In the genomic region with DNA sequence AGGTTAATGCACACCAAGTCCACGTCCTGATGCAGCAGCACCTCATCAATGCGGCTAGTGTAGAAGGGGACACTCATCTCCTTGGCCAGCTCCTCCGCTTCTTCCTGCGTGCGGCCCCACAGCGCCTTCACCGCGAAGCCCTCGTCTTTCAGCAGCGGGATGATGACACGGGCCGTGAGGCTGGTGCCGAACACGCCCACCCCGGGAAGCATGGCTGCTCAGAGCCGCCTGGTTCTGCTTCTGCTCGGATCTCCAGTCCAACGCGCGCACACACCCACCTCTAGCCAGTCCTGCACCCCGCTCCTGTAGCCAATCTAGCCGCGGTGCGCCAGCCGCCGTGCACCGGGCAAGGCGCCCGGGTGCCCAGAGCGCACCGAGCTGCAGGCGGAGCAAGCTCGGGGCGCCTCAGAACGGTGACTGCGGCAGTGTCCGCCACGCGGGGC, we compare ENCODE assay signal across 1 cellular context.
TF ChIP-seq lines count a peak whose summit lies in the region.

No MANE protein-coding gene starts in this region.

TF ChIP-seq in K562, 482 proteins besides CTCF, POLR2A, EP300 and RAD21 (continued from another document and continues in another):
- TF ChIP-seq, protein P1, sequence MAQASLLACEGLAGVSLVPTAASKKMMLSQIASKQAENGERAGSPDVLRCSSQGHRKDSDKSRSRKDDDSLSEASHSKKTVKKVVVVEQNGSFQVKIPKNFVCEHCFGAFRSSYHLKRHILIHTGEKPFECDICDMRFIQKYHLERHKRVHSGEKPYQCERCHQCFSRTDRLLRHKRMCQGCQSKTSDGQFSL (CRISPR knock-in tag; IDR thresholded peaks at IDR 0.05), result peak; percentile 46; the same call in 1 of the 2 replicates
- TF ChIP-seq, protein P1 (tag; IDR thresholded peaks at IDR 0.05), result no peak
- TF ChIP-seq TAL1 (IDR thresholded peaks at IDR 0.05), result no peak
- no peak for TF ChIP-seq ZNF586 (CRISPR knock-in tag; conservative IDR thresholded peaks at IDR 0.05)
- no peak; the same call in 1 of the 2 replicates for TF ChIP-seq REST (CRISPR knock-in tag; IDR thresholded peaks at IDR 0.05; ENCODE audit: low read depth)
- no peak for TF ChIP-seq ETV1 (tag; conservative IDR thresholded peaks at IDR 0.05; ENCODE audit: low read depth)
- 0 out of 2 replicates have a peak, but pooled peaks have one; percentile 22 for TF ChIP-seq SIN3B (IDR thresholded peaks at IDR 0.05; ENCODE audit: low read depth)
- TF ChIP-seq NR2C2 (CRISPR knock-in tag; IDR thresholded peaks at IDR 0.05), result peak; percentile 49; the same call in 1 of the 2 replicates
- TF ChIP-seq NR2C2 (tag; IDR thresholded peaks at IDR 0.05), result no peak
- peak in 1 of 2 experiments; percentile 62; a peak in 2 of 4 replicates for TF ChIP-seq SIN3A (IDR thresholded peaks at IDR 0.05; ENCODE audit: borderline replicate concordance in 2 of 2, control insufficient read depth in 1 of 2, low read depth in 2 of 2, low read length in 2 of 2)
- no peak for TF ChIP-seq SNRNP70 (optimal IDR thresholded peaks at IDR 0.05; ENCODE audit: low read depth, low read length)
- peak in 1 of 2 experiments; percentile 3; a peak in 1 of 4 replicates for TF ChIP-seq NONO (IDR thresholded peaks at IDR 0.05; ENCODE audit: low read depth in 2 of 2, low read length in 1 of 2)
- TF ChIP-seq ZNF282 (CRISPR knock-in tag; IDR thresholded peaks at IDR 0.05), result no peak
- peak; percentile 94; the same call in 1 of the 2 replicates for TF ChIP-seq KLF13 (tag; IDR thresholded peaks at IDR 0.05; ENCODE audit: borderline replicate concordance, low read depth)
- no peak for TF ChIP-seq ZBTB40 (IDR thresholded peaks at IDR 0.05)
- no peak for TF ChIP-seq ZBTB40 (CRISPR knock-in tag; IDR thresholded peaks at IDR 0.05)
- TF ChIP-seq RB1 (IDR thresholded peaks at IDR 0.05; ENCODE audit: low read depth), result no peak
- TF ChIP-seq, protein P2, sequence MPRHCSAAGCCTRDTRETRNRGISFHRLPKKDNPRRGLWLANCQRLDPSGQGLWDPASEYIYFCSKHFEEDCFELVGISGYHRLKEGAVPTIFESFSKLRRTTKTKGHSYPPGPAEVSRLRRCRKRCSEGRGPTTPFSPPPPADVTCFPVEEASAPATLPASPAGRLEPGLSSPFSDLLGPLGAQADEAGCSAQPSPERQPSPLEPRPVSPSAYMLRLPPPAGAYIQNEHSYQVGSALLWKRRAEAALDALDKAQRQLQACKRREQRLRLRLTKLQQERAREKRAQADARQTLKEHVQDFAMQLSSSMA (CRISPR knock-in tag; IDR thresholded peaks at IDR 0.05), result no peak
- TF ChIP-seq GATAD2B (IDR thresholded peaks at IDR 0.05; ENCODE audit: borderline replicate concordance), result no peak
- TF ChIP-seq, protein P3, sequence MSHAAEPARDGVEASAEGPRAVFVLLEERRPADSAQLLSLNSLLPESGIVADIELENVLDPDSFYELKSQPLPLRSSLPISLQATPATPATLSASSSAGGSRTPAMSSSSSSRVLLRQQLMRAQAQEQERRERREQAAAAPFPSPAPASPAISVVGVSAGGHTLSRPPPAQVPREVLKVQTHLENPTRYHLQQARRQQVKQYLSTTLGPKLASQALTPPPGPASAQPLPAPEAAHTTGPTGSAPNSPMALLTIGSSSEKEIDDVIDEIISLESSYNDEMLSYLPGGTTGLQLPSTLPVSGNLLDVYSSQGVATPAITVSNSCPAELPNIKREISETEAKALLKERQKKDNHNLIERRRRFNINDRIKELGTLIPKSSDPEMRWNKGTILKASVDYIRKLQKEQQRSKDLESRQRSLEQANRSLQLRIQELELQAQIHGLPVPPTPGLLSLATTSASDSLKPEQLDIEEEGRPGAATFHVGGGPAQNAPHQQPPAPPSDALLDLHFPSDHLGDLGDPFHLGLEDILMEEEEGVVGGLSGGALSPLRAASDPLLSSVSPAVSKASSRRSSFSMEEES (CRISPR knock-in tag; IDR thresholded peaks at IDR 0.05), result no peak
- TF ChIP-seq MIER1 (IDR thresholded peaks at IDR 0.05; ENCODE audit: low read depth), result no peak
- TF ChIP-seq BHLHE40 (IDR thresholded peaks at IDR 0.05; ENCODE audit: low read length), result no peak
- TF ChIP-seq C11orf30 (IDR thresholded peaks at IDR 0.05; ENCODE audit: low read depth), result no peak
- TF ChIP-seq, protein P4, sequence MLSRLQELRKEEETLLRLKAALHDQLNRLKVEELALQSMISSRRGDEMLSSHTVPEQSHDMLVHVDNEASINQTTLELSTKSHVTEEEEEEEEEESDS (CRISPR knock-in tag; IDR thresholded peaks at IDR 0.05), result no peak
- TF ChIP-seq CEBPG (CRISPR knock-in tag; IDR thresholded peaks at IDR 0.05), result peak; percentile 86
- TF ChIP-seq CEBPG (tag; conservative IDR thresholded peaks at IDR 0.05 in 1 of 2, IDR thresholded peaks at IDR 0.05 in 1 of 2), result no peak
- TF ChIP-seq, protein P5, sequence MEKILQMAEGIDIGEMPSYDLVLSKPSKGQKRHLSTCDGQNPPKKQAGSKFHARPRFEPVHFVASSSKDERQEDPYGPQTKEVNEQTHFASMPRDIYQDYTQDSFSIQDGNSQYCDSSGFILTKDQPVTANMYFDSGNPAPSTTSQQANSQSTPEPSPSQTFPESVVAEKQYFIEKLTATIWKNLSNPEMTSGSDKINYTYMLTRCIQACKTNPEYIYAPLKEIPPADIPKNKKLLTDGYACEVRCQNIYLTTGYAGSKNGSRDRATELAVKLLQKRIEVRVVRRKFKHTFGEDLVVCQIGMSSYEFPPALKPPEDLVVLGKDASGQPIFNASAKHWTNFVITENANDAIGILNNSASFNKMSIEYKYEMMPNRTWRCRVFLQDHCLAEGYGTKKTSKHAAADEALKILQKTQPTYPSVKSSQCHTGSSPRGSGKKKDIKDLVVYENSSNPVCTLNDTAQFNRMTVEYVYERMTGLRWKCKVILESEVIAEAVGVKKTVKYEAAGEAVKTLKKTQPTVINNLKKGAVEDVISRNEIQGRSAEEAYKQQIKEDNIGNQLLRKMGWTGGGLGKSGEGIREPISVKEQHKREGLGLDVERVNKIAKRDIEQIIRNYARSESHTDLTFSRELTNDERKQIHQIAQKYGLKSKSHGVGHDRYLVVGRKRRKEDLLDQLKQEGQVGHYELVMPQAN (IDR thresholded peaks at IDR 0.05; ENCODE audit: borderline replicate concordance), result peak; percentile 58
- peak; percentile 40 for TF ChIP-seq MYC (IDR thresholded peaks at IDR 0.05; ENCODE audit: low read depth, low read length)
- TF ChIP-seq MYC (CRISPR knock-in tag; IDR thresholded peaks at IDR 0.05; ENCODE audit: borderline replicate concordance, low read depth), result no peak
- TF ChIP-seq MCM5 (IDR thresholded peaks at IDR 0.05; ENCODE audit: low read depth), result no peak
- TF ChIP-seq EWSR1 (IDR thresholded peaks at IDR 0.05; ENCODE audit: borderline replicate concordance, low read depth, partially characterized antibody), result no peak
- TF ChIP-seq FOXA3 (CRISPR knock-in tag; conservative IDR thresholded peaks at IDR 0.05 in 1 of 2, IDR thresholded peaks at IDR 0.05 in 1 of 2), result 0 out of 4 replicates have a peak, but pooled peaks of 1 of the 2 experiments have one; percentile 35
- 0 out of 2 replicates have a peak, but pooled peaks have one; percentile 3 for TF ChIP-seq ATF7 (IDR thresholded peaks at IDR 0.05)
